16 cellular contexts compared by ENCODE assay signal in genomic region chr3:37075955-37076354, GRCh38.
DNase-seq lines count a peak whose midpoint lies in the region; ATAC-seq and TF ChIP-seq lines count a peak whose summit lies in the region.
"Had no signal": no experiment of that assay in that cellular context is flagged by ENCODE, and none has a peak within 500 bp of the region (broad histone marks: within the 10 kb centered on the region; RNA-seq: fewer than 3 reads in every experiment).

No MANE protein-coding gene starts in this region.

- no peak overlapping the region for H4K5ac ChIP-seq in IMR-90 (ENCODE audit: low read depth, low read length)

- H3K4me1 ChIP-seq in IMR-90 (ENCODE audit: control insufficient read depth, insufficient read depth, low read length) (peaks cover 9% of the 10 kb centered on the region), tibial artery (peaks cover 0 to 54% (median 26%) of the 10 kb centered on the region in 4 donors)

- H3K27me3 ChIP-seq in IMR-90 (ENCODE audit: control insufficient read depth, insufficient read depth, low read length), result no peaks in the 10 kb centered on the region
- H3K27me3 ChIP-seq in tibial artery, result no peaks in the 10 kb centered on the region

- H3K4me1 Mint-ChIP-seq in central memory CD8-positive, alpha-beta T cell, result no peaks in the 10 kb centered on the region
- peaks cover 26% of the 10 kb centered on the region for H3K4me1 Mint-ChIP-seq in MCF 10A (ENCODE audit: insufficient read depth, unreplicated experiment)
- peaks cover 0 to 11% (median 4%) of the 10 kb centered on the region in 4 donors for H3K4me1 Mint-ChIP-seq in naive thymus-derived CD8-positive, alpha-beta T cell
- H3K4me1 Mint-ChIP-seq: B cell had no signal

- CTCF ChIA-PET in IMR-90 (lab: Yijun Ruan, JAX), result no interaction called here
- CTCF ChIA-PET in MCF 10A (lab: Yijun Ruan, JAX), result interaction anchor here (0.7 kb wide), 1 partner anchor 20 kb away, joined by 3 read pairs; no protein-coding TSS in a partner anchor

- ATAC-seq in IMR-90 (ENCODE audit: low read depth), result no peak
- ATAC-seq in central memory CD8-positive, alpha-beta T cell (replicated peaks; ENCODE audit: extremely low read depth, poor library complexity, severe bottlenecking), result no peak
- ATAC-seq in naive thymus-derived CD8-positive, alpha-beta T cell, result no peak
- ATAC-seq: GM12878 had no signal

- H3K9me3 Mint-ChIP-seq in central memory CD8-positive, alpha-beta T cell, result no peaks in the 10 kb centered on the region
- H3K9me3 Mint-ChIP-seq in MCF 10A (ENCODE audit: unreplicated experiment), result no peaks in the 10 kb centered on the region
- H3K9me3 Mint-ChIP-seq in naive thymus-derived CD8-positive, alpha-beta T cell, result no peaks in the 10 kb centered on the region
- H3K9me3 Mint-ChIP-seq: CD4-positive, alpha-beta T cell; HFFc6 had no signal

- H3K27ac Mint-ChIP-seq in central memory CD8-positive, alpha-beta T cell (ENCODE audit: low read depth), result peak overlapping the region; percentile 29
- H3K27ac Mint-ChIP-seq in MCF 10A (ENCODE audit: low read depth, unreplicated experiment), result no peak overlapping the region
- H3K27ac Mint-ChIP-seq in naive thymus-derived CD8-positive, alpha-beta T cell, result no peak overlapping the region
- H3K27ac Mint-ChIP-seq: B cell; CD4-positive, alpha-beta T cell; HFFc6 had no signal

- no peaks in the 10 kb centered on the region for H3K27me3 Mint-ChIP-seq in central memory CD8-positive, alpha-beta T cell
- H3K27me3 Mint-ChIP-seq in MCF 10A (ENCODE audit: insufficient read depth, unreplicated experiment), result no peaks in the 10 kb centered on the region
- H3K27me3 Mint-ChIP-seq in naive thymus-derived CD8-positive, alpha-beta T cell, result no peaks in the 10 kb centered on the region
- H3K27me3 Mint-ChIP-seq: B cell; CD4-positive, alpha-beta T cell had no signal

- H3K27ac ChIP-seq in IMR-90 (ENCODE audit: insufficient read depth, low read length) (no peak overlapping the region), tibial artery (peak overlapping the region; percentile 46 to 53)

- peaks cover 4% of the 10 kb centered on the region; the same call in 1 of the 2 replicates for H3K9me1 ChIP-seq in IMR-90 (ENCODE audit: insufficient read depth, low read length)

- dilution Hi-C loops in IMR-90 (cut with HindIII; ENCODE audit: low sequenced_read_pairs, unreplicated experiment), result no loop called here

- H2BK20ac ChIP-seq in IMR-90 (ENCODE audit: low read depth, low read length), result no peak overlapping the region

- intact Hi-C loops in IMR-90 (cut with micrococcal nuclease) (loop anchor here (2.0 kb wide), 1 partner anchor 19 kb away; no protein-coding TSS in a partner anchor), tibial artery (cut with DNase I; ENCODE audit: low total_unique reads) (no loop called here), MCF 10A (cut with micrococcal nuclease) (no loop called here)

- H3K36me3 Mint-ChIP-seq in central memory CD8-positive, alpha-beta T cell (ENCODE audit: insufficient read depth), result peaks cover 21% of the 10 kb centered on the region
- H3K36me3 Mint-ChIP-seq in MCF 10A (ENCODE audit: insufficient read depth, unreplicated experiment), result peaks cover 39% of the 10 kb centered on the region
- H3K36me3 Mint-ChIP-seq in naive thymus-derived CD8-positive, alpha-beta T cell, result peaks cover 3 to 67% (median 31%) of the 10 kb centered on the region in 3 donors

- no peak overlapping the region for H3K56ac ChIP-seq in IMR-90 (ENCODE audit: extremely low read depth, insufficient read depth, low read length)

- POLR2A ChIA-PET in IMR-90 (lab: Charles Lee; ENCODE audit: unreplicated experiment), result no interaction called here
- POLR2A ChIA-PET in MCF 10A (lab: Yijun Ruan, JAX), result no interaction called here
- POLR2A ChIA-PET in naive thymus-derived CD8-positive, alpha-beta T cell (lab: Charles Lee), result no interaction called here

- no peak overlapping the region for H3K23ac ChIP-seq in IMR-90 (ENCODE audit: low read depth, low read length)

- no peak overlapping the region for H3K18ac ChIP-seq in IMR-90 (ENCODE audit: low read depth, low read length)

- in situ Hi-C loops in IMR-90 (cut with MboI; ENCODE audit: low sequenced_read_pairs), result no loop called here

- H3K4me3 ChIP-seq in IMR-90 (ENCODE audit: insufficient read depth, low read depth, low read length) (no peak overlapping the region), fibroblast of mammary gland (ENCODE audit: control insufficient read depth, low read depth, low read length) (no peak overlapping the region), tibial artery (no peak overlapping the region)
- H3K4me3 ChIP-seq: GM12878, HAP-1 had no signal

- no peak overlapping the region for H2AK9ac ChIP-seq in IMR-90 (replicated peaks; ENCODE audit: low read depth, low read length, poor library complexity)

- no peak for TF ChIP-seq POLR2A in IMR-90 (IDR thresholded peaks at IDR 0.05; ENCODE audit: low read depth, low read length)

- no peak overlapping the region for H3K4ac ChIP-seq in IMR-90 (ENCODE audit: low read depth, low read length)

- DNase-seq in IMR-90, result no peak
- no peak for DNase-seq in central memory CD8-positive, alpha-beta T cell (ENCODE audit: low spot score in 2 of 2)
- peak; percentile 63 for DNase-seq in fibroblast of mammary gland (ENCODE audit: low read depth)
- DNase-seq in tibial artery, result no peak
- DNase-seq in MCF 10A (ENCODE audit: unreplicated experiment), result no peak
- no peak for DNase-seq in UCSD-AML1 (lab: John Stamatoyannopoulos, UW; ENCODE audit: unreplicated experiment)
- no peak for DNase-seq in naive thymus-derived CD8-positive, alpha-beta T cell
- DNase-seq: C1 segment of cervical spinal cord; Calu3; CD4-positive, alpha-beta T cell; DMS 273 treated with DMSO at 0.1 percent for 48 hours; DMS79; HFFc6 had no signal

- H3K4me3 Mint-ChIP-seq in central memory CD8-positive, alpha-beta T cell, result no peak overlapping the region
- H3K4me3 Mint-ChIP-seq in MCF 10A (ENCODE audit: unreplicated experiment), result no peak overlapping the region
- peak overlapping the region in 1 of 10 donors; percentile 54 for H3K4me3 Mint-ChIP-seq in naive thymus-derived CD8-positive, alpha-beta T cell
- H3K4me3 Mint-ChIP-seq: B cell; CD4-positive, alpha-beta T cell; HFFc6 had no signal

- no peak overlapping the region for H3K9ac ChIP-seq in IMR-90 (ENCODE audit: low read depth, low read length)

- WGBS in IMR-90 (ENCODE audit: extremely low coverage in 2 of 2, insufficient read length in 1 of 2), 2 experiments, result no CpG with 5 or more reads among the region's 1 CpG

- TF ChIP-seq CTCF in IMR-90 (conservative IDR thresholded peaks at IDR 0.05; ENCODE audit: low read depth, low read length) (no peak), fibroblast of mammary gland (conservative IDR thresholded peaks at IDR 0.05; ENCODE audit: control insufficient read depth, insufficient read depth, low read depth, low read length) (no peak), tibial artery (IDR thresholded peaks at IDR 0.05) (peak in 1 of 2 experiments; percentile 23), MCF 10A (IDR thresholded peaks at IDR 0.05; ENCODE audit: unreplicated experiment) (no peak)

- no peak for TF ChIP-seq RAD21 in IMR-90 (IDR thresholded peaks at IDR 0.05; ENCODE audit: low read length)

- no peak overlapping the region for H2AFZ ChIP-seq in IMR-90 (replicated peaks; ENCODE audit: low read length, poor library complexity)

- H4K8ac ChIP-seq in IMR-90 (ENCODE audit: low read depth in 2 of 2, low read length in 2 of 2), result no peak overlapping the region

- H2BK120ac ChIP-seq in IMR-90 (ENCODE audit: low read depth, low read length), result no peak overlapping the region

- H3K4me2 ChIP-seq in IMR-90 (ENCODE audit: low read depth, low read length), result no peak overlapping the region

- no peak overlapping the region for H3K14ac ChIP-seq in IMR-90 (replicated peaks; ENCODE audit: low read depth, low read length)

- H3K9me3 ChIP-seq in IMR-90 (ENCODE audit: control insufficient read depth, insufficient read depth, low read length) (no peaks in the 10 kb centered on the region), tibial artery (no peaks in the 10 kb centered on the region)
- H3K9me3 ChIP-seq: HAP-1 had no signal

- H3K36me3 ChIP-seq in IMR-90 (ENCODE audit: control insufficient read depth, insufficient read depth, low read length), result peaks cover 10% of the 10 kb centered on the region
- H3K36me3 ChIP-seq in tibial artery, result peaks cover 9 to 37% (median 12%) of the 10 kb centered on the region in 3 donors

- H3K79me1 ChIP-seq in IMR-90 (ENCODE audit: low read depth in 1 of 2, low read length in 2 of 2), result peaks cover 10 to 14% of the 10 kb centered on the region in 2 experiments; a peak in 3 of 4 replicates

- no peak overlapping the region for H2AK5ac ChIP-seq in IMR-90 (ENCODE audit: low read depth, low read length)

- H4K20me1 ChIP-seq in IMR-90 (ENCODE audit: insufficient read depth, low read length), result no peaks in the 10 kb centered on the region; the same call in 1 of the 2 replicates

- H2BK15ac ChIP-seq in IMR-90 (ENCODE audit: low read depth, low read length), result no peak overlapping the region

- BruUV-seq in IMR-90 (replicated peaks; lab: Mats Ljungman, UMichigan), result no TSS peak
- BruUV-seq in MCF 10A (replicated peaks; lab: Mats Ljungman, UMichigan), result no TSS peak

- no peak overlapping the region for H4K91ac ChIP-seq in IMR-90 (ENCODE audit: insufficient read depth, low read depth, low read length)

- H2BK5ac ChIP-seq in IMR-90 (ENCODE audit: low read depth, low read length, poor library complexity, severe bottlenecking), result peak overlapping the region; percentile 59

TF ChIP-seq in IMR-90, 13 proteins besides CTCF, POLR2A, EP300 and RAD21:
- TF ChIP-seq RCOR1 (IDR thresholded peaks at IDR 0.05; ENCODE audit: insufficient replicate concordance, low read length) (no peak), RFX5 (IDR thresholded peaks at IDR 0.05; ENCODE audit: low read depth, low read length) (no peak)
